Comparison of ENCODE assay signal across 8 cellular contexts in genomic region chr10:21315321-21316220, GRCh38.
A peak's percentile ranks its signal among the peaks of the same experiment; 100 is the strongest.
DNase-seq lines count a peak whose midpoint lies in the region; ATAC-seq, FAIRE-seq and TF ChIP-seq lines count a peak whose summit lies in the region.

No MANE protein-coding gene starts in this region.

- no peaks in the 10 kb centered on the region for H4K20me1 ChIP-seq in K562 (replicated peaks; ENCODE audit: control insufficient read depth, insufficient read depth, low read length)

- no peaks in the 10 kb centered on the region for H3K36me3 Mint-ChIP-seq in CD4-positive, alpha-beta T cell (ENCODE audit: low read depth)

- TF ChIP-seq POLR2A in K562 (conservative IDR thresholded peaks at IDR 0.05) (no peak), spleen (IDR thresholded peaks at IDR 0.05) (no peak)

- no peak for TF ChIP-seq RAD21 in K562 (CRISPR knock-in tag; conservative IDR thresholded peaks at IDR 0.05 in 1 of 2, IDR thresholded peaks at IDR 0.05 in 1 of 2)

- no peaks in the 10 kb centered on the region for H3K4me1 Mint-ChIP-seq in CD4-positive, alpha-beta T cell (ENCODE audit: low read depth)

- CTCF ChIA-PET in K562 (lab: Yijun Ruan, JAX; ENCODE audit: low intra/inter-chr PET ratio): no interaction called here
- CTCF ChIA-PET in CD4-positive, alpha-beta T cell (lab: Charles Lee): no interaction called here

- POLR2A ChIA-PET in K562 (lab: Yijun Ruan, JAX): interaction anchor here (0.7 kb wide), 1 partner anchor 140 kb away, joined by 3 read pairs; no protein-coding TSS in a partner anchor
- POLR2A ChIA-PET in CD4-positive, alpha-beta T cell (lab: Charles Lee): no interaction called here

- H3K4me1 ChIP-seq in HAP-1 (peaks cover 39% of the 10 kb centered on the region), K562 (replicated peaks in 1 of 2; ENCODE audit: control insufficient read depth in 2 of 2, insufficient read depth in 2 of 2, low read length in 2 of 2) (no peaks in the 10 kb centered on the region; a peak in 2 of 5 replicates), iPS-20b (ENCODE audit: insufficient read depth, low read length) (peaks cover 27% of the 10 kb centered on the region), spleen (peaks cover 6 to 27% (median 19%) of the 10 kb centered on the region in 6 donors)

- no TSS peak for BruUV-seq in K562 (replicated peaks; lab: Mats Ljungman, UMichigan)

- no peaks in the 10 kb centered on the region for H3K27me3 ChIP-seq in HAP-1 (ENCODE audit: low read depth)
- H3K27me3 ChIP-seq in K562 (ENCODE audit: control insufficient read depth in 2 of 2, insufficient read depth in 2 of 2, low read length in 2 of 2): peaks cover 0 to 15% of the 10 kb centered on the region in 2 experiments; a peak in 1 of 5 replicates
- H3K27me3 ChIP-seq in iPS-20b (ENCODE audit: insufficient read depth, low read length): no peaks in the 10 kb centered on the region
- no peaks in the 10 kb centered on the region for H3K27me3 ChIP-seq in spleen (replicated peaks in 1 of 7)
- H3K27me3 ChIP-seq in CD4-positive, alpha-beta T cell (ENCODE audit: control insufficient read depth, insufficient read depth, low read length): no peaks in the 10 kb centered on the region

- no peak overlapping the region for H3K4me2 ChIP-seq in K562 (ENCODE audit: insufficient read depth, low read length)

- intact Hi-C loops in K562 (cut with micrococcal nuclease): no loop called here
- intact Hi-C loops in spleen (cut with DNase I; ENCODE audit: low total_unique reads): no loop called here
- intact Hi-C loops in CD4-positive, alpha-beta T cell (cut with DNase I, micrococcal nuclease): no loop called here

- H3K9me1 ChIP-seq in K562 (ENCODE audit: control insufficient read depth, insufficient read depth, low read length): no peaks in the 10 kb centered on the region

- no peaks in the 10 kb centered on the region for H3K9me3 ChIP-seq in HAP-1
- H3K9me3 ChIP-seq in K562 (replicated peaks; ENCODE audit: control insufficient read depth, insufficient read depth, low read depth, low read length): no peaks in the 10 kb centered on the region
- H3K9me3 ChIP-seq in iPS-20b (ENCODE audit: insufficient read depth, low read depth, low read length): no peaks in the 10 kb centered on the region
- H3K9me3 ChIP-seq in spleen: no peaks in the 10 kb centered on the region
- no peaks in the 10 kb centered on the region for H3K9me3 ChIP-seq in CD4-positive, alpha-beta T cell (ENCODE audit: control insufficient read depth, low read length)

- H3K79me2 ChIP-seq in K562 (ENCODE audit: control insufficient read depth, insufficient read depth, low read length): no peaks in the 10 kb centered on the region

- H3K36me3 ChIP-seq in HAP-1 (replicated peaks) (no peaks in the 10 kb centered on the region), K562 (ENCODE audit: control insufficient read depth, insufficient read depth, low read length) (no peaks in the 10 kb centered on the region), iPS-20b (ENCODE audit: insufficient read depth, low read depth, low read length) (no peaks in the 10 kb centered on the region), spleen (no peaks in the 10 kb centered on the region)

- ATAC-seq in K562: peak; percentile 78
- no peak for ATAC-seq in GM21723 (IDR thresholded peaks at IDR 0.05; ENCODE audit: unreplicated experiment)
- no peak for ATAC-seq in activated CD4-positive, CD25-positive, alpha-beta regulatory T cell treated with anti-CD3 and anti-CD28 coated beads, Interleukin-2, amount 50 U/mL, for 24 hours
- ATAC-seq in CD4-positive, alpha-beta T cell (ENCODE audit: poor library complexity): no peak

- no peaks in the 10 kb centered on the region for H3K9me3 Mint-ChIP-seq in CD4-positive, alpha-beta T cell

- H3K27ac ChIP-seq in K562 (ENCODE audit: extremely low read depth, low read depth, low read length) (no peak overlapping the region), iPS-20b (ENCODE audit: low read length) (peak overlapping the region; percentile 42), spleen (peak overlapping the region in 7 of 8 donors; percentile 9 to 65 (median 56))
- no peak overlapping the region for H3K27ac ChIP-seq in CD4-positive, alpha-beta T cell (ENCODE audit: low read depth, low read length)

- H3K27ac Mint-ChIP-seq in CD4-positive, alpha-beta T cell: no peak overlapping the region

- DNase-seq in HAP-1 (ENCODE audit: low spot score in 2 of 2) (peak; percentile 87 to 90), K562 (ENCODE audit: extremely low read depth in 1 of 4, low spot score in 3 of 4) (peak in 1 of 4 experiments; percentile 59), spleen (no peak)
- DNase-seq in stimulated activated CD8-positive, alpha-beta memory T cell treated with anti-CD3 and anti-CD28 coated beads, Interleukin-4, amount 100 ng/mL, for 48 hours: no peak
- DNase-seq in CD4-positive, alpha-beta T cell: no peak

- no peak for TF ChIP-seq EP300 in K562 (IDR thresholded peaks at IDR 0.05; ENCODE audit: low read length)

- H3K4me3 ChIP-seq in HAP-1: no peak overlapping the region
- H3K4me3 ChIP-seq in K562: no peak overlapping the region
- H3K4me3 ChIP-seq in iPS-20b (ENCODE audit: low read length): peak overlapping the region; percentile 32; the same call in 1 of the 2 replicates
- no peak overlapping the region for H3K4me3 ChIP-seq in spleen

- H2AFZ ChIP-seq in K562 (ENCODE audit: low read depth, low read length): no peak overlapping the region

- 25% methylated on average over 6 of the region's 7 CpGs for WGBS in K562 (ENCODE audit: insufficient coverage, low coverage, missing lambda C conversion rate)
- 51 to 66% (median 65%) methylated on average over 6 to 7 of the region's 7 CpGs for WGBS in spleen, 5 donors

- no peak overlapping the region for H3K4me3 Mint-ChIP-seq in CD4-positive, alpha-beta T cell

- H3K9ac ChIP-seq in K562 (ENCODE audit: insufficient read depth in 1 of 2, low read depth in 2 of 2, low read length in 2 of 2) (0 out of 4 replicates have a peak overlapping the region, but pooled peaks of 1 of the 2 experiments have one; percentile 21), iPS-20b (ENCODE audit: low read depth, low read length) (peak overlapping the region; percentile 49; the same call in 1 of the 2 replicates)

- TF ChIP-seq CTCF in K562 (IDR thresholded peaks at IDR 0.05 in 2 of 3, conservative IDR thresholded peaks at IDR 0.05 in 1 of 3; ENCODE audit: insufficient read depth in 2 of 3, low read depth in 1 of 3, low read length in 3 of 3) (no peak), spleen (IDR thresholded peaks at IDR 0.05 in 8 of 11, conservative IDR thresholded peaks at IDR 0.05 in 3 of 11) (no peak)
- no peak for TF ChIP-seq CTCF in CD4-positive, alpha-beta T cell (IDR thresholded peaks at IDR 0.05)

- peak; percentile 6 for FAIRE-seq in K562 (lab: Jason Lieb, UNC)

- in situ Hi-C loops in HAP-1 (cut with MboI; ENCODE audit: low sequenced_read_pairs) (no loop called here), K562 (cut with MboI) (no loop called here)

- H3K27me3 Mint-ChIP-seq in CD4-positive, alpha-beta T cell: no peaks in the 10 kb centered on the region

TF ChIP-seq in K562, 482 proteins besides CTCF, POLR2A, EP300 and RAD21:
- TF ChIP-seq ZBTB7A (IDR thresholded peaks at IDR 0.05; ENCODE audit: borderline replicate concordance, control insufficient read depth, low read depth, low read length) (no peak), CREM (IDR thresholded peaks at IDR 0.05; ENCODE audit: low read depth) (no peak), VEZF1 (CRISPR knock-in tag; IDR thresholded peaks at IDR 0.05) (peak; percentile 52; the same call in 1 of the 2 replicates), JUND (IDR thresholded peaks at IDR 0.05; ENCODE audit: borderline replicate concordance, low read depth, low read length) (no peak), JUND (tag; IDR thresholded peaks at IDR 0.05; ENCODE audit: borderline replicate concordance, low read depth, low read length) (no peak)

Comparison
In these comparisons a context has a peak if more than half of its experiments do, and no peak if none do; other contexts are left out.
1. DNase-seq: peak in HAP-1 (2 of 2); none in spleen (single experiment), stimulated activated CD8-positive, alpha-beta memory T cell treated with anti-CD3 and anti-CD28 coated beads, Interleukin-4, amount 100 ng/mL, for 48 hours (single experiment) and CD4-positive, alpha-beta T cell (0 of 10).
2. H3K27ac ChIP-seq: peak in iPS-20b (single experiment) and spleen (7 of 8); none in K562 (single experiment) and CD4-positive, alpha-beta T cell (single experiment).